21 cellular contexts compared by ENCODE assay signal in genomic region chr5:9375756-9376155, GRCh38.
DNase-seq lines count a peak whose midpoint lies in the region; ATAC-seq and TF ChIP-seq lines count a peak whose summit lies in the region.
"Had no signal": no experiment of that assay in that cellular context is flagged by ENCODE, and none has a peak within 500 bp of the region (broad histone marks: within the 10 kb centered on the region; RNA-seq: fewer than 3 reads in every experiment).

No MANE protein-coding gene starts in this region.

- intact Hi-C loops in MCF 10A (cut with micrococcal nuclease) (no loop called here), breast epithelium (cut with DNase I; ENCODE audit: low total_unique reads) (loop anchor here (1.0 kb wide), 1 partner anchor 27 kb away; no protein-coding TSS in a partner anchor), posterior vena cava (cut with DNase I) (no loop called here)
- intact Hi-C loops in CD8-positive, alpha-beta T cell (cut with DNase I, micrococcal nuclease): no loop called here

- H3K27me3 ChIP-seq in breast epithelium (no peaks in the 10 kb centered on the region), RWPE2 (ENCODE audit: insufficient read depth, poor library complexity, severe bottlenecking) (no peaks in the 10 kb centered on the region)
- H3K27me3 ChIP-seq in CD8-positive, alpha-beta T cell (ENCODE audit: insufficient read depth, low read length): no peaks in the 10 kb centered on the region
- H3K27me3 ChIP-seq: BLaER1 had no signal

- H3K4me1 Mint-ChIP-seq in MCF 10A (ENCODE audit: insufficient read depth, unreplicated experiment): peaks cover 33% of the 10 kb centered on the region
- H3K4me1 Mint-ChIP-seq in CD8-positive, alpha-beta T cell (ENCODE audit: low read depth): no peaks in the 10 kb centered on the region
- H3K4me1 Mint-ChIP-seq: B cell; CD4-positive, CD25-positive, alpha-beta regulatory T cell; CD8-positive, alpha-beta memory T cell had no signal

- no peaks in the 10 kb centered on the region for H3K27me3 Mint-ChIP-seq in MCF 10A (ENCODE audit: insufficient read depth, unreplicated experiment)
- no peaks in the 10 kb centered on the region for H3K27me3 Mint-ChIP-seq in CD8-positive, alpha-beta T cell (ENCODE audit: low read depth)
- H3K27me3 Mint-ChIP-seq: B cell; CD4-positive, CD25-positive, alpha-beta regulatory T cell; CD8-positive, alpha-beta memory T cell had no signal

- peaks cover 3% of the 10 kb centered on the region for H3K9me3 Mint-ChIP-seq in MCF 10A (ENCODE audit: unreplicated experiment)
- H3K9me3 Mint-ChIP-seq in CD8-positive, alpha-beta T cell: peaks cover 6% of the 10 kb centered on the region
- H3K9me3 Mint-ChIP-seq: HFFc6 had no signal

- DNase-seq in MCF 10A (ENCODE audit: unreplicated experiment) (no peak), breast epithelium (ENCODE audit: low spot score in 2 of 2) (no peak), RWPE2 (ENCODE audit: low spot score) (no peak), hepatic stellate cell (ENCODE audit: low spot score) (peak; percentile 5), posterior vena cava (ENCODE audit: low spot score) (no peak), HK-2 (ENCODE audit: unreplicated experiment) (no peak)
- DNase-seq in CD8-positive, alpha-beta T cell: no peak
- DNase-seq in stimulated activated CD8-positive, alpha-beta memory T cell treated with anti-CD3 and anti-CD28 coated beads, Interleukin-4, amount 100 ng/mL, for 48 hours: no peak
- DNase-seq: Calu3; CD4-positive, CD25-positive, alpha-beta regulatory T cell; CD8-positive, alpha-beta memory T cell; DMS53; DMS79 treated with DMSO at 0.1 percent for 48 hours; GF-D8; GOT3; HFFc6 had no signal

- H3K4me3 ChIP-seq in breast epithelium: no peak overlapping the region
- no peak overlapping the region for H3K4me3 ChIP-seq in RWPE2 (ENCODE audit: severe bottlenecking)
- no peak overlapping the region for H3K4me3 ChIP-seq in CD8-positive, alpha-beta T cell (ENCODE audit: low read depth, low read length)
- H3K4me3 ChIP-seq: BLaER1, HAP-1 had no signal

- TF ChIP-seq CTCF in MCF 10A (IDR thresholded peaks at IDR 0.05; ENCODE audit: unreplicated experiment): no peak
- no peak for TF ChIP-seq CTCF in breast epithelium (IDR thresholded peaks at IDR 0.05)
- no peak for TF ChIP-seq CTCF in RWPE2 (IDR thresholded peaks at IDR 0.05; ENCODE audit: poor library complexity, severe bottlenecking)
- TF ChIP-seq CTCF in CD8-positive, alpha-beta T cell (IDR thresholded peaks at IDR 0.05): no peak

- H3K9me3 ChIP-seq in breast epithelium: no peaks in the 10 kb centered on the region
- no peaks in the 10 kb centered on the region for H3K9me3 ChIP-seq in RWPE2 (ENCODE audit: severe bottlenecking)
- H3K9me3 ChIP-seq in CD8-positive, alpha-beta T cell (ENCODE audit: low read length): no peaks in the 10 kb centered on the region
- H3K9me3 ChIP-seq: BLaER1, HAP-1 had no signal

- ATAC-seq in RWPE2 (ENCODE audit: low read depth): no peak
- ATAC-seq in CD8-positive, alpha-beta T cell: no peak

- CTCF ChIA-PET in MCF 10A (lab: Yijun Ruan, JAX): no interaction called here
- CTCF ChIA-PET in CD8-positive, alpha-beta T cell (lab: Charles Lee): no interaction called here

- no peaks in the 10 kb centered on the region for H3K36me3 Mint-ChIP-seq in MCF 10A (ENCODE audit: insufficient read depth, unreplicated experiment)
- no peaks in the 10 kb centered on the region for H3K36me3 Mint-ChIP-seq in CD8-positive, alpha-beta T cell
- H3K36me3 Mint-ChIP-seq: CD4-positive, CD25-positive, alpha-beta regulatory T cell had no signal

- H3K4me3 Mint-ChIP-seq in MCF 10A (ENCODE audit: unreplicated experiment): no peak overlapping the region
- no peak overlapping the region for H3K4me3 Mint-ChIP-seq in CD8-positive, alpha-beta T cell
- H3K4me3 Mint-ChIP-seq: B cell; CD4-positive, CD25-positive, alpha-beta regulatory T cell; CD8-positive, alpha-beta memory T cell; HFFc6 had no signal

- peak overlapping the region; percentile 73 for H3K27ac Mint-ChIP-seq in MCF 10A (ENCODE audit: low read depth, unreplicated experiment)
- no peak overlapping the region for H3K27ac Mint-ChIP-seq in CD8-positive, alpha-beta T cell
- H3K27ac Mint-ChIP-seq: B cell; CD4-positive, CD25-positive, alpha-beta regulatory T cell; CD8-positive, alpha-beta memory T cell had no signal

- H3K4me1 ChIP-seq in breast epithelium (no peaks in the 10 kb centered on the region), RWPE2 (ENCODE audit: insufficient read depth, poor library complexity, severe bottlenecking) (peaks cover 34% of the 10 kb centered on the region)
- no peaks in the 10 kb centered on the region for H3K4me1 ChIP-seq in CD8-positive, alpha-beta T cell (ENCODE audit: insufficient read depth, low read length)
- H3K4me1 ChIP-seq: BLaER1, HAP-1 had no signal

- POLR2A ChIA-PET in MCF 10A (lab: Yijun Ruan, JAX): no interaction called here
- POLR2A ChIA-PET in CD8-positive, alpha-beta T cell (lab: Charles Lee): no interaction called here

- H3K36me3 ChIP-seq in breast epithelium: no peaks in the 10 kb centered on the region
- H3K36me3 ChIP-seq in RWPE2 (ENCODE audit: low read depth): no peaks in the 10 kb centered on the region
- H3K36me3 ChIP-seq in CD8-positive, alpha-beta T cell (ENCODE audit: insufficient read depth, low read length): no peaks in the 10 kb centered on the region
- H3K36me3 ChIP-seq: BLaER1, HAP-1 had no signal

- H3K27ac ChIP-seq in breast epithelium (no peak overlapping the region), RWPE2 (ENCODE audit: poor library complexity, severe bottlenecking) (peak overlapping the region; percentile 12)
- H3K27ac ChIP-seq in CD8-positive, alpha-beta T cell (ENCODE audit: low read depth, low read length): no peak overlapping the region
- H3K27ac ChIP-seq: 22Rv1, BLaER1, C4-2B had no signal

- no TSS peak for BruUV-seq in MCF 10A (replicated peaks; lab: Mats Ljungman, UMichigan)

- no peak for TF ChIP-seq POLR2A in breast epithelium (IDR thresholded peaks at IDR 0.05)
